Comparison of ENCODE assay signal across 14 cellular contexts in genomic region chr2:100895402-100895801, GRCh38.
A peak's percentile ranks its signal among the peaks of the same experiment; 100 is the strongest.
DNase-seq lines count a peak whose midpoint lies in the region; ATAC-seq and FAIRE-seq lines count a peak whose summit lies in the region.
"Had no signal": no experiment of that assay in that cellular context is flagged by ENCODE, and none has a peak within 500 bp of the region (broad histone marks: within the 10 kb centered on the region; RNA-seq: fewer than 3 reads in every experiment).

No MANE protein-coding gene starts in this region.

- no peaks in the 10 kb centered on the region for H3K36me3 ChIP-seq in mesendoderm (ENCODE audit: control insufficient read depth, insufficient read depth, low read length)
- H3K36me3 ChIP-seq: SJSA1, WERI-Rb-1 had no signal

- H3K79me2 ChIP-seq in mesendoderm (ENCODE audit: control insufficient read depth, insufficient read depth, low read length): no peaks in the 10 kb centered on the region

- FAIRE-seq in RCC 7860 (lab: Jason Lieb, UNC): no peak

- H3K56ac ChIP-seq in mesendoderm (ENCODE audit: low read length): no peak overlapping the region

- no peak overlapping the region for H3K4me2 ChIP-seq in mesendoderm (ENCODE audit: low read length)

- no peak overlapping the region for H2AK5ac ChIP-seq in mesendoderm (ENCODE audit: low read length)

- H4K5ac ChIP-seq in mesendoderm (ENCODE audit: low read length): no peak overlapping the region

- H3K79me1 ChIP-seq in mesendoderm (ENCODE audit: low read length): no peaks in the 10 kb centered on the region

- H2BK5ac ChIP-seq in mesendoderm (ENCODE audit: low read length): no peak overlapping the region

- H3K27me3 ChIP-seq in mesendoderm (ENCODE audit: insufficient read depth, low read length, poor library complexity): no peaks in the 10 kb centered on the region
- H3K27me3 ChIP-seq: SJSA1 had no signal

- H3K9ac ChIP-seq in mesendoderm (ENCODE audit: low read length): no peak overlapping the region

- H3K4me1 ChIP-seq in mesendoderm (ENCODE audit: control insufficient read depth, low read depth, low read length): no peaks in the 10 kb centered on the region

- H3K27ac ChIP-seq in mesendoderm (ENCODE audit: low read depth, low read length): no peak overlapping the region
- H3K27ac ChIP-seq: SJSA1, WERI-Rb-1 had no signal

- DNase-seq in AG08396 (ENCODE audit: low spot score) (peak; percentile 36), NCI-H226 (peak; percentile 29), mesendoderm (no peak), iPS-NIHi7 (ENCODE audit: extremely low spot score) (no peak), RCC 7860 (ENCODE audit: low spot score) (no peak)
- DNase-seq: activated CD8-positive, alpha-beta memory T cell treated with anti-CD3 and anti-CD28 coated beads, Interleukin-2, amount 50 U/mL, for 48 hours; effector CD4-positive, alpha-beta T cell; GOT3; stimulated activated CD8-positive, alpha-beta memory T cell treated with anti-CD3 and anti-CD28 coated beads, Interleukin-4, amount 100 ng/mL, for 48 hours; WERI-Rb-1 had no signal

- H2BK120ac ChIP-seq in mesendoderm (ENCODE audit: low read depth, low read length): no peak overlapping the region

- no peak overlapping the region for H3K18ac ChIP-seq in mesendoderm (ENCODE audit: low read length)

- H3K4me3 ChIP-seq in mesendoderm (ENCODE audit: low read length): no peak overlapping the region
- H3K4me3 ChIP-seq: SJSA1 had no signal

- no peak overlapping the region for H4K8ac ChIP-seq in mesendoderm (ENCODE audit: low read depth, low read length)

- peak; percentile 16 for ATAC-seq in esophagus mucosa
- no peak for ATAC-seq in HG02610 (IDR thresholded peaks at IDR 0.05; ENCODE audit: unreplicated experiment)
- ATAC-seq in HG02938 (IDR thresholded peaks at IDR 0.05; ENCODE audit: unreplicated experiment): no peak

- no CpG with 5 or more reads among the region's 3 CpGs for WGBS in mesendoderm (ENCODE audit: extremely low coverage, insufficient coverage, low lambda C conversion rate)

- H3K23ac ChIP-seq in mesendoderm (ENCODE audit: low read length): peak overlapping the region; percentile 17

- H3K4ac ChIP-seq in mesendoderm (ENCODE audit: low read depth, low read length): no peak overlapping the region

- no peak overlapping the region for H2BK15ac ChIP-seq in mesendoderm (replicated peaks; ENCODE audit: low read depth)

Comparison
In these comparisons a context has a peak if more than half of its experiments do, and no peak if none do; other contexts are left out.
1. DNase-seq: peak in AG08396 (single experiment) and NCI-H226 (single experiment); none in mesendoderm (single experiment), iPS-NIHi7 (single experiment) and RCC 7860 (single experiment).